In the genomic region with DNA sequence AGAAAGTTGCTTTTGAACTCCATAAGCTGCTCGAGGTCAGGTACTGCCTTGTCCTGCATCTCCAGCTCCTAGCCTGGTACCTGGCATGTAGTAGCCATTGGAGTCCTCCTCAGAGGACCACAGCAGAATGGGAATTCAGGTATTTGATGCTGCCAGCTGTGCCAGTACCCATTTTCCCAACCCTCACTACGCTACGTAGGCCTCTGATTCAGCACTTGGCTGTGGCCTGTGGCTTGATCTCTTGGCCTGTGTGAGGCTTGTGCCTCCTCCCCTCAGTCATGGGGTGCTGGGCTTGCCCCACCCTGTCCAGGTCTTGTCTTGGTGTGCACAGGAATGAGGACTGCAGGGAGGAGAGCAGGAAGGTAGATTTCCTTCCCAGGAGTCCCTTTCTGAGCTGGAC, we compare ENCODE assay signal across 2 cellular contexts.
TF ChIP-seq lines count a peak whose summit lies in the region.

No MANE protein-coding gene starts in this region.

TF ChIP-seq in HCT116, 20 proteins besides CTCF, POLR2A, EP300 and RAD21 (continued from another document):
- TF ChIP-seq, protein P1, sequence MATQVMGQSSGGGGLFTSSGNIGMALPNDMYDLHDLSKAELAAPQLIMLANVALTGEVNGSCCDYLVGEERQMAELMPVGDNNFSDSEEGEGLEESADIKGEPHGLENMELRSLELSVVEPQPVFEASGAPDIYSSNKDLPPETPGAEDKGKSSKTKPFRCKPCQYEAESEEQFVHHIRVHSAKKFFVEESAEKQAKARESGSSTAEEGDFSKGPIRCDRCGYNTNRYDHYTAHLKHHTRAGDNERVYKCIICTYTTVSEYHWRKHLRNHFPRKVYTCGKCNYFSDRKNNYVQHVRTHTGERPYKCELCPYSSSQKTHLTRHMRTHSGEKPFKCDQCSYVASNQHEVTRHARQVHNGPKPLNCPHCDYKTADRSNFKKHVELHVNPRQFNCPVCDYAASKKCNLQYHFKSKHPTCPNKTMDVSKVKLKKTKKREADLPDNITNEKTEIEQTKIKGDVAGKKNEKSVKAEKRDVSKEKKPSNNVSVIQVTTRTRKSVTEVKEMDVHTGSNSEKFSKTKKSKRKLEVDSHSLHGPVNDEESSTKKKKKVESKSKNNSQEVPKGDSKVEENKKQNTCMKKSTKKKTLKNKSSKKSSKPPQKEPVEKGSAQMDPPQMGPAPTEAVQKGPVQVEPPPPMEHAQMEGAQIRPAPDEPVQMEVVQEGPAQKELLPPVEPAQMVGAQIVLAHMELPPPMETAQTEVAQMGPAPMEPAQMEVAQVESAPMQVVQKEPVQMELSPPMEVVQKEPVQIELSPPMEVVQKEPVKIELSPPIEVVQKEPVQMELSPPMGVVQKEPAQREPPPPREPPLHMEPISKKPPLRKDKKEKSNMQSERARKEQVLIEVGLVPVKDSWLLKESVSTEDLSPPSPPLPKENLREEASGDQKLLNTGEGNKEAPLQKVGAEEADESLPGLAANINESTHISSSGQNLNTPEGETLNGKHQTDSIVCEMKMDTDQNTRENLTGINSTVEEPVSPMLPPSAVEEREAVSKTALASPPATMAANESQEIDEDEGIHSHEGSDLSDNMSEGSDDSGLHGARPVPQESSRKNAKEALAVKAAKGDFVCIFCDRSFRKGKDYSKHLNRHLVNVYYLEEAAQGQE (IDR thresholded peaks at IDR 0.05; ENCODE audit: low read depth) = no peak
- TF ChIP-seq POLR2AphosphoS5 (IDR thresholded peaks at IDR 0.05; ENCODE audit: low read depth, low read length) = no peak
- TF ChIP-seq CEBPB (IDR thresholded peaks at IDR 0.05; ENCODE audit: low read depth) = no peak
- TF ChIP-seq TCF7L2 (IDR thresholded peaks at IDR 0.05; ENCODE audit: borderline replicate concordance, extremely low read depth, insufficient read depth, insufficient read length) = no peak
- TF ChIP-seq, protein P2, sequence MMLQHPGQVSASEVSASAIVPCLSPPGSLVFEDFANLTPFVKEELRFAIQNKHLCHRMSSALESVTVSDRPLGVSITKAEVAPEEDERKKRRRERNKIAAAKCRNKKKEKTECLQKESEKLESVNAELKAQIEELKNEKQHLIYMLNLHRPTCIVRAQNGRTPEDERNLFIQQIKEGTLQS (IDR thresholded peaks at IDR 0.05) = no peak

TF ChIP-seq in K562, 482 proteins besides CTCF, POLR2A, EP300 and RAD21 (continues in another document):
- peak; percentile 54 for TF ChIP-seq DPF2 (IDR thresholded peaks at IDR 0.05)
- peak; percentile 50; the same call in 1 of the 2 replicates for TF ChIP-seq JUND (IDR thresholded peaks at IDR 0.05; ENCODE audit: borderline replicate concordance, low read depth, low read length)
- no peak; the same call in 2 of the 3 replicates for TF ChIP-seq JUND (tag; IDR thresholded peaks at IDR 0.05; ENCODE audit: borderline replicate concordance, low read depth, low read length)
- peak; percentile 21; the same call in 1 of the 2 replicates for TF ChIP-seq L3MBTL2 (IDR thresholded peaks at IDR 0.05)
- peak; percentile 29; the same call in 1 of the 2 replicates for TF ChIP-seq CTBP1 (IDR thresholded peaks at IDR 0.05; ENCODE audit: borderline replicate concordance)
- TF ChIP-seq C11orf30 (IDR thresholded peaks at IDR 0.05; ENCODE audit: low read depth) = peak; percentile 56
- TF ChIP-seq, protein P3, sequence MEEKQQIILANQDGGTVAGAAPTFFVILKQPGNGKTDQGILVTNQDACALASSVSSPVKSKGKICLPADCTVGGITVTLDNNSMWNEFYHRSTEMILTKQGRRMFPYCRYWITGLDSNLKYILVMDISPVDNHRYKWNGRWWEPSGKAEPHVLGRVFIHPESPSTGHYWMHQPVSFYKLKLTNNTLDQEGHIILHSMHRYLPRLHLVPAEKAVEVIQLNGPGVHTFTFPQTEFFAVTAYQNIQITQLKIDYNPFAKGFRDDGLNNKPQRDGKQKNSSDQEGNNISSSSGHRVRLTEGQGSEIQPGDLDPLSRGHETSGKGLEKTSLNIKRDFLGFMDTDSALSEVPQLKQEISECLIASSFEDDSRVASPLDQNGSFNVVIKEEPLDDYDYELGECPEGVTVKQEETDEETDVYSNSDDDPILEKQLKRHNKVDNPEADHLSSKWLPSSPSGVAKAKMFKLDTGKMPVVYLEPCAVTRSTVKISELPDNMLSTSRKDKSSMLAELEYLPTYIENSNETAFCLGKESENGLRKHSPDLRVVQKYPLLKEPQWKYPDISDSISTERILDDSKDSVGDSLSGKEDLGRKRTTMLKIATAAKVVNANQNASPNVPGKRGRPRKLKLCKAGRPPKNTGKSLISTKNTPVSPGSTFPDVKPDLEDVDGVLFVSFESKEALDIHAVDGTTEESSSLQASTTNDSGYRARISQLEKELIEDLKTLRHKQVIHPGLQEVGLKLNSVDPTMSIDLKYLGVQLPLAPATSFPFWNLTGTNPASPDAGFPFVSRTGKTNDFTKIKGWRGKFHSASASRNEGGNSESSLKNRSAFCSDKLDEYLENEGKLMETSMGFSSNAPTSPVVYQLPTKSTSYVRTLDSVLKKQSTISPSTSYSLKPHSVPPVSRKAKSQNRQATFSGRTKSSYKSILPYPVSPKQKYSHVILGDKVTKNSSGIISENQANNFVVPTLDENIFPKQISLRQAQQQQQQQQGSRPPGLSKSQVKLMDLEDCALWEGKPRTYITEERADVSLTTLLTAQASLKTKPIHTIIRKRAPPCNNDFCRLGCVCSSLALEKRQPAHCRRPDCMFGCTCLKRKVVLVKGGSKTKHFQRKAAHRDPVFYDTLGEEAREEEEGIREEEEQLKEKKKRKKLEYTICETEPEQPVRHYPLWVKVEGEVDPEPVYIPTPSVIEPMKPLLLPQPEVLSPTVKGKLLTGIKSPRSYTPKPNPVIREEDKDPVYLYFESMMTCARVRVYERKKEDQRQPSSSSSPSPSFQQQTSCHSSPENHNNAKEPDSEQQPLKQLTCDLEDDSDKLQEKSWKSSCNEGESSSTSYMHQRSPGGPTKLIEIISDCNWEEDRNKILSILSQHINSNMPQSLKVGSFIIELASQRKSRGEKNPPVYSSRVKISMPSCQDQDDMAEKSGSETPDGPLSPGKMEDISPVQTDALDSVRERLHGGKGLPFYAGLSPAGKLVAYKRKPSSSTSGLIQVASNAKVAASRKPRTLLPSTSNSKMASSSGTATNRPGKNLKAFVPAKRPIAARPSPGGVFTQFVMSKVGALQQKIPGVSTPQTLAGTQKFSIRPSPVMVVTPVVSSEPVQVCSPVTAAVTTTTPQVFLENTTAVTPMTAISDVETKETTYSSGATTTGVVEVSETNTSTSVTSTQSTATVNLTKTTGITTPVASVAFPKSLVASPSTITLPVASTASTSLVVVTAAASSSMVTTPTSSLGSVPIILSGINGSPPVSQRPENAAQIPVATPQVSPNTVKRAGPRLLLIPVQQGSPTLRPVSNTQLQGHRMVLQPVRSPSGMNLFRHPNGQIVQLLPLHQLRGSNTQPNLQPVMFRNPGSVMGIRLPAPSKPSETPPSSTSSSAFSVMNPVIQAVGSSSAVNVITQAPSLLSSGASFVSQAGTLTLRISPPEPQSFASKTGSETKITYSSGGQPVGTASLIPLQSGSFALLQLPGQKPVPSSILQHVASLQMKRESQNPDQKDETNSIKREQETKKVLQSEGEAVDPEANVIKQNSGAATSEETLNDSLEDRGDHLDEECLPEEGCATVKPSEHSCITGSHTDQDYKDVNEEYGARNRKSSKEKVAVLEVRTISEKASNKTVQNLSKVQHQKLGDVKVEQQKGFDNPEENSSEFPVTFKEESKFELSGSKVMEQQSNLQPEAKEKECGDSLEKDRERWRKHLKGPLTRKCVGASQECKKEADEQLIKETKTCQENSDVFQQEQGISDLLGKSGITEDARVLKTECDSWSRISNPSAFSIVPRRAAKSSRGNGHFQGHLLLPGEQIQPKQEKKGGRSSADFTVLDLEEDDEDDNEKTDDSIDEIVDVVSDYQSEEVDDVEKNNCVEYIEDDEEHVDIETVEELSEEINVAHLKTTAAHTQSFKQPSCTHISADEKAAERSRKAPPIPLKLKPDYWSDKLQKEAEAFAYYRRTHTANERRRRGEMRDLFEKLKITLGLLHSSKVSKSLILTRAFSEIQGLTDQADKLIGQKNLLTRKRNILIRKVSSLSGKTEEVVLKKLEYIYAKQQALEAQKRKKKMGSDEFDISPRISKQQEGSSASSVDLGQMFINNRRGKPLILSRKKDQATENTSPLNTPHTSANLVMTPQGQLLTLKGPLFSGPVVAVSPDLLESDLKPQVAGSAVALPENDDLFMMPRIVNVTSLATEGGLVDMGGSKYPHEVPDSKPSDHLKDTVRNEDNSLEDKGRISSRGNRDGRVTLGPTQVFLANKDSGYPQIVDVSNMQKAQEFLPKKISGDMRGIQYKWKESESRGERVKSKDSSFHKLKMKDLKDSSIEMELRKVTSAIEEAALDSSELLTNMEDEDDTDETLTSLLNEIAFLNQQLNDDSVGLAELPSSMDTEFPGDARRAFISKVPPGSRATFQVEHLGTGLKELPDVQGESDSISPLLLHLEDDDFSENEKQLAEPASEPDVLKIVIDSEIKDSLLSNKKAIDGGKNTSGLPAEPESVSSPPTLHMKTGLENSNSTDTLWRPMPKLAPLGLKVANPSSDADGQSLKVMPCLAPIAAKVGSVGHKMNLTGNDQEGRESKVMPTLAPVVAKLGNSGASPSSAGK (IDR thresholded peaks at IDR 0.05) = 0 out of 2 replicates have a peak, but pooled peaks have one; percentile 29
- peak; percentile 45; the same call in 1 of the 2 replicates for TF ChIP-seq FOSL1 (tag; conservative IDR thresholded peaks at IDR 0.05)
- TF ChIP-seq, protein P4, sequence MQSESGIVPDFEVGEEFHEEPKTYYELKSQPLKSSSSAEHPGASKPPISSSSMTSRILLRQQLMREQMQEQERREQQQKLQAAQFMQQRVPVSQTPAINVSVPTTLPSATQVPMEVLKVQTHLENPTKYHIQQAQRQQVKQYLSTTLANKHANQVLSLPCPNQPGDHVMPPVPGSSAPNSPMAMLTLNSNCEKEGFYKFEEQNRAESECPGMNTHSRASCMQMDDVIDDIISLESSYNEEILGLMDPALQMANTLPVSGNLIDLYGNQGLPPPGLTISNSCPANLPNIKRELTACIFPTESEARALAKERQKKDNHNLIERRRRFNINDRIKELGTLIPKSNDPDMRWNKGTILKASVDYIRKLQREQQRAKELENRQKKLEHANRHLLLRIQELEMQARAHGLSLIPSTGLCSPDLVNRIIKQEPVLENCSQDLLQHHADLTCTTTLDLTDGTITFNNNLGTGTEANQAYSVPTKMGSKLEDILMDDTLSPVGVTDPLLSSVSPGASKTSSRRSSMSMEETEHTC (IDR thresholded peaks at IDR 0.05) = peak; percentile 88
- 0 out of 2 replicates have a peak, but pooled peaks have one; percentile 20 for TF ChIP-seq SMAD4 (CRISPR knock-in tag; conservative IDR thresholded peaks at IDR 0.05)
- TF ChIP-seq, protein P5, sequence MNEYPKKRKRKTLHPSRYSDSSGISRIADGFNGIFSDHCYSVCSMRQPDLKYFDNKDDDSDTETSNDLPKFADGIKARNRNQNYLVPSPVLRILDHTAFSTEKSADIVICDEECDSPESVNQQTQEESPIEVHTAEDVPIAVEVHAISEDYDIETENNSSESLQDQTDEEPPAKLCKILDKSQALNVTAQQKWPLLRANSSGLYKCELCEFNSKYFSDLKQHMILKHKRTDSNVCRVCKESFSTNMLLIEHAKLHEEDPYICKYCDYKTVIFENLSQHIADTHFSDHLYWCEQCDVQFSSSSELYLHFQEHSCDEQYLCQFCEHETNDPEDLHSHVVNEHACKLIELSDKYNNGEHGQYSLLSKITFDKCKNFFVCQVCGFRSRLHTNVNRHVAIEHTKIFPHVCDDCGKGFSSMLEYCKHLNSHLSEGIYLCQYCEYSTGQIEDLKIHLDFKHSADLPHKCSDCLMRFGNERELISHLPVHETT (CRISPR knock-in tag; conservative IDR thresholded peaks at IDR 0.05 in 1 of 2, IDR thresholded peaks at IDR 0.05 in 1 of 2) = peak in 1 of 2 experiments; percentile 29; a peak in 1 of 4 replicates
- TF ChIP-seq ZFX (CRISPR knock-in tag; IDR thresholded peaks at IDR 0.05) = peak; percentile 81
- TF ChIP-seq ZNF165 (CRISPR knock-in tag; IDR thresholded peaks at IDR 0.05; ENCODE audit: borderline replicate concordance) = no peak
- TF ChIP-seq, protein P6, sequence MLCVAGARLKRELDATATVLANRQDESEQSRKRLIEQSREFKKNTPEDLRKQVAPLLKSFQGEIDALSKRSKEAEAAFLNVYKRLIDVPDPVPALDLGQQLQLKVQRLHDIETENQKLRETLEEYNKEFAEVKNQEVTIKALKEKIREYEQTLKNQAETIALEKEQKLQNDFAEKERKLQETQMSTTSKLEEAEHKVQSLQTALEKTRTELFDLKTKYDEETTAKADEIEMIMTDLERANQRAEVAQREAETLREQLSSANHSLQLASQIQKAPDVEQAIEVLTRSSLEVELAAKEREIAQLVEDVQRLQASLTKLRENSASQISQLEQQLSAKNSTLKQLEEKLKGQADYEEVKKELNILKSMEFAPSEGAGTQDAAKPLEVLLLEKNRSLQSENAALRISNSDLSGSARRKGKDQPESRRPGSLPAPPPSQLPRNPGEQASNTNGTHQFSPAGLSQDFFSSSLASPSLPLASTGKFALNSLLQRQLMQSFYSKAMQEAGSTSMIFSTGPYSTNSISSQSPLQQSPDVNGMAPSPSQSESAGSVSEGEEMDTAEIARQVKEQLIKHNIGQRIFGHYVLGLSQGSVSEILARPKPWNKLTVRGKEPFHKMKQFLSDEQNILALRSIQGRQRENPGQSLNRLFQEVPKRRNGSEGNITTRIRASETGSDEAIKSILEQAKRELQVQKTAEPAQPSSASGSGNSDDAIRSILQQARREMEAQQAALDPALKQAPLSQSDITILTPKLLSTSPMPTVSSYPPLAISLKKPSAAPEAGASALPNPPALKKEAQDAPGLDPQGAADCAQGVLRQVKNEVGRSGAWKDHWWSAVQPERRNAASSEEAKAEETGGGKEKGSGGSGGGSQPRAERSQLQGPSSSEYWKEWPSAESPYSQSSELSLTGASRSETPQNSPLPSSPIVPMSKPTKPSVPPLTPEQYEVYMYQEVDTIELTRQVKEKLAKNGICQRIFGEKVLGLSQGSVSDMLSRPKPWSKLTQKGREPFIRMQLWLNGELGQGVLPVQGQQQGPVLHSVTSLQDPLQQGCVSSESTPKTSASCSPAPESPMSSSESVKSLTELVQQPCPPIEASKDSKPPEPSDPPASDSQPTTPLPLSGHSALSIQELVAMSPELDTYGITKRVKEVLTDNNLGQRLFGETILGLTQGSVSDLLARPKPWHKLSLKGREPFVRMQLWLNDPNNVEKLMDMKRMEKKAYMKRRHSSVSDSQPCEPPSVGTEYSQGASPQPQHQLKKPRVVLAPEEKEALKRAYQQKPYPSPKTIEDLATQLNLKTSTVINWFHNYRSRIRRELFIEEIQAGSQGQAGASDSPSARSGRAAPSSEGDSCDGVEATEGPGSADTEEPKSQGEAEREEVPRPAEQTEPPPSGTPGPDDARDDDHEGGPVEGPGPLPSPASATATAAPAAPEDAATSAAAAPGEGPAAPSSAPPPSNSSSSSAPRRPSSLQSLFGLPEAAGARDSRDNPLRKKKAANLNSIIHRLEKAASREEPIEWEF (CRISPR knock-in tag; IDR thresholded peaks at IDR 0.05) = no peak
- no peak for TF ChIP-seq BRCA1 (IDR thresholded peaks at IDR 0.05)
- no peak for TF ChIP-seq BRCA1 (CRISPR knock-in tag; IDR thresholded peaks at IDR 0.05)
- TF ChIP-seq ZNF23 (CRISPR knock-in tag; IDR thresholded peaks at IDR 0.05) = no peak
- peak; percentile 42; the same call in 1 of the 2 replicates for TF ChIP-seq CXXC5 (CRISPR knock-in tag; IDR thresholded peaks at IDR 0.05)
